18 cellular contexts compared by ENCODE assay signal in genomic region chr10:132103116-132103910, GRCh38.
"Had no signal": no experiment of that assay in that cellular context is flagged by ENCODE, and none has a peak within 500 bp of the region (broad histone marks: within the 10 kb centered on the region; RNA-seq: fewer than 3 reads in every experiment).

No MANE protein-coding gene starts in this region.

- ATAC-seq: activated naive CD8-positive, alpha-beta T cell treated with anti-CD3 and anti-CD28 coated beads, Interleukin-2, amount 50 U/mL, for 24 hours; esophagus mucosa; gastrocnemius medialis; naive thymus-derived CD4-positive, alpha-beta T cell; pancreas; stimulated activated memory B cell treated with anti-CD40 and anti-IgM and Interleukin-4, amounts not matched to agents 10 μg/mL and 1 μg/mL and 100 μg/mL, for 72 hours had no signal

- H3K4me3 Mint-ChIP-seq: activated naive CD4-positive, alpha-beta T cell treated with anti-CD3 and anti-CD28 coated beads for 36 hours; activated naive CD8-positive, alpha-beta T cell treated with anti-CD3 and anti-CD28 coated beads, Interleukin-2, amount 50 U/mL, for 24 hours; brain; memory B cell; naive thymus-derived CD4-positive, alpha-beta T cell; stimulated activated memory B cell treated with anti-CD40 and anti-IgM and Interleukin-4, amounts not matched to agents 10 μg/mL and 1 μg/mL and 100 μg/mL, for 72 hours; T-helper 1 cell treated with Interleukin-12 subunit alpha and Interleukin-12 subunit beta and Interleukin-4 antibody, amounts not matched to agents 30 μg/mL and 1 μg/mL, for 36 hours had no signal

- H3K9me3 Mint-ChIP-seq: activated naive CD4-positive, alpha-beta T cell treated with anti-CD3 and anti-CD28 coated beads for 36 hours; activated naive CD8-positive, alpha-beta T cell treated with anti-CD3 and anti-CD28 coated beads, Interleukin-2, amount 50 U/mL, for 24 hours; brain; memory B cell; naive thymus-derived CD4-positive, alpha-beta T cell; stimulated activated memory B cell treated with anti-CD40 and anti-IgM and Interleukin-4, amounts not matched to agents 10 μg/mL and 1 μg/mL and 100 μg/mL, for 72 hours; T-helper 1 cell treated with Interleukin-12 subunit alpha and Interleukin-12 subunit beta and Interleukin-4 antibody, amounts not matched to agents 30 μg/mL and 1 μg/mL, for 36 hours had no signal

- H3K9me3 ChIP-seq: colonic mucosa, gastrocnemius medialis, pancreas, sigmoid colon had no signal

- DNase-seq: activated CD4-positive, alpha-beta T cell treated with anti-CD3 and anti-CD28 coated beads, Interleukin-2, amount 50 U/mL, for 1 hour; activated naive CD4-positive, alpha-beta T cell treated with anti-CD3 and anti-CD28 coated beads for 36 hours; activated naive CD8-positive, alpha-beta T cell treated with anti-CD3 and anti-CD28 coated beads, Interleukin-2, amount 50 U/mL, for 24 hours; anterior cingulate cortex; central memory CD4-positive, alpha-beta T cell; colonic mucosa; effector CD4-positive, alpha-beta T cell; gastrocnemius medialis; kidney glomerular epithelial cell; naive thymus-derived CD4-positive, alpha-beta T cell; pancreas; stimulated activated CD4-positive, alpha-beta T cell treated with anti-CD3 and anti-CD28 coated beads, Interleukin-4, amount 100 ng/mL, for 24 hours had no signal

- H3K27ac Mint-ChIP-seq: activated naive CD4-positive, alpha-beta T cell treated with anti-CD3 and anti-CD28 coated beads for 36 hours; activated naive CD8-positive, alpha-beta T cell treated with anti-CD3 and anti-CD28 coated beads, Interleukin-2, amount 50 U/mL, for 24 hours; brain; memory B cell; naive thymus-derived CD4-positive, alpha-beta T cell; stimulated activated memory B cell treated with anti-CD40 and anti-IgM and Interleukin-4, amounts not matched to agents 10 μg/mL and 1 μg/mL and 100 μg/mL, for 72 hours; T-helper 1 cell treated with Interleukin-12 subunit alpha and Interleukin-12 subunit beta and Interleukin-4 antibody, amounts not matched to agents 30 μg/mL and 1 μg/mL, for 36 hours had no signal

- H3K36me3 Mint-ChIP-seq: brain; memory B cell; naive thymus-derived CD4-positive, alpha-beta T cell; stimulated activated memory B cell treated with anti-CD40 and anti-IgM and Interleukin-4, amounts not matched to agents 10 μg/mL and 1 μg/mL and 100 μg/mL, for 72 hours had no signal

- H3K4me1 Mint-ChIP-seq: activated naive CD8-positive, alpha-beta T cell treated with anti-CD3 and anti-CD28 coated beads, Interleukin-2, amount 50 U/mL, for 24 hours; brain; memory B cell; naive thymus-derived CD4-positive, alpha-beta T cell; stimulated activated memory B cell treated with anti-CD40 and anti-IgM and Interleukin-4, amounts not matched to agents 10 μg/mL and 1 μg/mL and 100 μg/mL, for 72 hours had no signal

- H3K4me3 ChIP-seq: colonic mucosa, gastrocnemius medialis, pancreas, sigmoid colon had no signal

- H3K27me3 ChIP-seq: colonic mucosa, gastrocnemius medialis, pancreas, sigmoid colon had no signal

- H3K36me3 ChIP-seq: colonic mucosa, gastrocnemius medialis, pancreas, sigmoid colon had no signal

- H3K4me1 ChIP-seq: colonic mucosa, gastrocnemius medialis, pancreas, sigmoid colon had no signal

- H3K27ac ChIP-seq: colonic mucosa, gastrocnemius medialis, pancreas, sigmoid colon had no signal
